Comparison of ENCODE assay signal across 5 cellular contexts in the genomic region with DNA sequence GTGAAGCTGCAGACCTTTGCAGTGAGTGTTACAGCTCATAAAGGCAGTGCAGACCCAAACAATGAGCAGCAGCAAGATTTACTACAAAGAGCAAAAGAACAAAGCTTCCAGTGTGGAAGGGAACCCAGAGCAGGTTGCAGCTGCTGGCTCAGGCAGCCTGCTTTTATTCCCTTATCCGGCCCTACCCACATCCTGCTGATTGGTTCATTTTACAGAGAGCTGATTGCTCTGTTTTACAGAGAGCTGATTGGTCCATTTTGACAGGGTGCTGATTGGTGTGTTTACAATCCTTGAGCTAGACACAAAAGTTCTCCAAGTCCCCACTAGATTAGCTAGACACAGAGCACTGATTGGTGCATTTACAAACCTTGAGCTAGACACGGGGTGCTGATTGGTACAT. TPM values are rescaled to one million over a fixed set of nuclear protein-coding genes. Genes with fewer than 3 reads are reported as not detected.
"Had no signal": no experiment of that assay in that cellular context is flagged by ENCODE, and none has a peak within 500 bp of the region (broad histone marks: within the 10 kb centered on the region; RNA-seq: fewer than 3 reads in every experiment).

No MANE protein-coding gene starts in this region.

RNA-seq across cellular contexts. Expression of gene DYDC2, which starts 2.3 kb away (rescaled TPM):
- total RNA-seq: GM23248, HFFc6 had no signal
- polyA plus RNA-seq: GM23248, IgD-negative memory B cell had no signal

RNA-seq across cellular contexts. Expression of gene DYDC1, which starts 2.4 kb away (rescaled TPM):
- total RNA-seq: GM23248, H4, H7, HFFc6 had no signal
- polyA plus RNA-seq: GM23248, IgD-negative memory B cell had no signal

RNA-seq across cellular contexts. Expression of gene PRXL2A, which starts 49.4 kb away (rescaled TPM):
- total RNA-seq: GM23248 had no signal
